Comparison of ENCODE assay signal across 12 cellular contexts in genomic region chr1:44811234-44811633, GRCh38. TPM values are rescaled to one million over a fixed set of nuclear protein-coding genes. Genes with fewer than 3 reads are reported as not detected.
A peak's percentile ranks its signal among the peaks of the same experiment; 100 is the strongest.
DNase-seq lines count a peak whose midpoint lies in the region; ATAC-seq and TF ChIP-seq lines count a peak whose summit lies in the region.
"Had no signal": no experiment of that assay in that cellular context is flagged by ENCODE, and none has a peak within 500 bp of the region (broad histone marks: within the 10 kb centered on the region; RNA-seq: fewer than 3 reads in every experiment).

No MANE protein-coding gene starts in this region.

- intact Hi-C loops in activated CD4-positive, alpha-beta memory T cell treated with anti-CD3 and anti-CD28 coated beads for 36 hours (cut with micrococcal nuclease), result loop anchor here (10.0 kb wide), 1 partner anchor 1446 kb away; the partner anchor contains the start of gene ELOVL1
- intact Hi-C loops in heart right ventricle (cut with DNase I), result no loop called here

- no peak overlapping the region for H3K27ac ChIP-seq in CD8-positive, alpha-beta memory T cell (ENCODE audit: low read depth, low read length)
- H3K27ac ChIP-seq in heart right ventricle, result peak overlapping the region in 8 of 10 donors; percentile 22 to 100 (median 99)
- H3K27ac ChIP-seq: VCaP had no signal

- no peak overlapping the region for H3K4me3 ChIP-seq in CD8-positive, alpha-beta memory T cell (ENCODE audit: low read length)
- H3K4me3 ChIP-seq in heart right ventricle, result no peak overlapping the region
- H3K4me3 ChIP-seq in skeletal muscle satellite cell (ENCODE audit: low read length), result no peak overlapping the region
- no peak overlapping the region for H3K4me3 ChIP-seq in HAP-1

- H3K4me1 ChIP-seq in CD8-positive, alpha-beta memory T cell (ENCODE audit: insufficient read depth, low read length), result peaks cover 69% of the 10 kb centered on the region
- H3K4me1 ChIP-seq in heart right ventricle (peaks cover 37 to 84% (median 75%) of the 10 kb centered on the region in 9 donors), skeletal muscle satellite cell (ENCODE audit: control insufficient read depth, insufficient read depth, low read length) (peaks cover 83% of the 10 kb centered on the region), HAP-1 (peaks cover 26% of the 10 kb centered on the region)

- POLR2A ChIA-PET in CD8-positive, alpha-beta memory T cell (lab: Charles Lee), result interaction anchor here (0.6 to 5.3 kb wide), 4 partner anchors 9 to 581 kb away, joined by 5 to 120 read pairs (median 7); partner anchors contain the start of gene PLK3
- POLR2A ChIA-PET in activated CD4-positive, alpha-beta memory T cell treated with anti-CD3 and anti-CD28 coated beads for 36 hours (lab: Charles Lee), result interaction anchor here (1.0 to 15.8 kb wide), 5 partner anchors 9 to 89 kb away, joined by 3 to 404 read pairs (median 94); partner anchors contain the start of gene PLK3

- H3K4me2 ChIP-seq in skeletal muscle satellite cell (ENCODE audit: low read length), result peak overlapping the region; percentile 10

- H3K4me3 Mint-ChIP-seq in CD8-positive, alpha-beta memory T cell, result peak overlapping the region; percentile 18 to 90 (median 63)
- H3K4me3 Mint-ChIP-seq in activated CD4-positive, alpha-beta memory T cell treated with anti-CD3 and anti-CD28 coated beads for 36 hours, result peak overlapping the region; percentile 73

- H3K9ac ChIP-seq in skeletal muscle satellite cell (ENCODE audit: low read depth, low read length), result peak overlapping the region; percentile 13

- peaks cover 0 to 7% of the 10 kb centered on the region in 2 donors for H3K27me3 Mint-ChIP-seq in CD8-positive, alpha-beta memory T cell
- no peaks in the 10 kb centered on the region for H3K27me3 Mint-ChIP-seq in activated CD4-positive, alpha-beta memory T cell treated with anti-CD3 and anti-CD28 coated beads for 36 hours

- no peaks in the 10 kb centered on the region for H3K27me3 ChIP-seq in CD8-positive, alpha-beta memory T cell (ENCODE audit: insufficient read depth, low read length, poor library complexity, severe bottlenecking)
- H3K27me3 ChIP-seq in heart right ventricle, result no peaks in the 10 kb centered on the region
- no peaks in the 10 kb centered on the region for H3K27me3 ChIP-seq in skeletal muscle satellite cell (ENCODE audit: control insufficient read depth, insufficient read depth, low read length)
- H3K27me3 ChIP-seq in HAP-1 (ENCODE audit: low read depth), result no peaks in the 10 kb centered on the region

- no peaks in the 10 kb centered on the region for H3K9me3 Mint-ChIP-seq in CD8-positive, alpha-beta memory T cell
- H3K9me3 Mint-ChIP-seq in activated CD4-positive, alpha-beta memory T cell treated with anti-CD3 and anti-CD28 coated beads for 36 hours, result no peaks in the 10 kb centered on the region

- H3K27ac Mint-ChIP-seq in CD8-positive, alpha-beta memory T cell, result peak overlapping the region; percentile 92 to 100 (median 100)
- H3K27ac Mint-ChIP-seq in activated CD4-positive, alpha-beta memory T cell treated with anti-CD3 and anti-CD28 coated beads for 36 hours, result peak overlapping the region; percentile 98

- no peaks in the 10 kb centered on the region for H3K9me3 ChIP-seq in CD8-positive, alpha-beta memory T cell (ENCODE audit: low read length)
- H3K9me3 ChIP-seq in heart right ventricle (no peaks in the 10 kb centered on the region), skeletal muscle satellite cell (replicated peaks; ENCODE audit: low read length) (no peaks in the 10 kb centered on the region), HAP-1 (no peaks in the 10 kb centered on the region; the same call in 1 of the 2 replicates)

- peaks cover 4% of the 10 kb centered on the region for H3K36me3 ChIP-seq in CD8-positive, alpha-beta memory T cell (ENCODE audit: insufficient read depth, low read length)
- peaks cover 0 to 33% (median 2%) of the 10 kb centered on the region in 9 donors for H3K36me3 ChIP-seq in heart right ventricle
- peaks cover 24% of the 10 kb centered on the region for H3K36me3 ChIP-seq in skeletal muscle satellite cell (ENCODE audit: insufficient read depth, low read length)
- peaks cover 9% of the 10 kb centered on the region for H3K36me3 ChIP-seq in HAP-1 (replicated peaks)

- no peak for ATAC-seq in heart right ventricle
- no peak for ATAC-seq in GM18502 (IDR thresholded peaks at IDR 0.05; ENCODE audit: poor library complexity, unreplicated experiment)
- ATAC-seq in GM21390 (IDR thresholded peaks at IDR 0.05; ENCODE audit: unreplicated experiment), result no peak

- WGBS in heart right ventricle, 2 donors, result 71 to 84% methylated on average over 8 of the region's 8 CpGs

- CTCF ChIA-PET in CD8-positive, alpha-beta memory T cell (lab: Charles Lee), result interaction anchor here (1.3 to 4.5 kb wide), 2 partner anchors 8 to 11 kb away, joined by 4 to 59 read pairs; partner anchors contain the start of gene PLK3
- CTCF ChIA-PET in activated CD4-positive, alpha-beta memory T cell treated with anti-CD3 and anti-CD28 coated beads for 36 hours (lab: Charles Lee), result interaction anchor here (0.7 to 5.1 kb wide), 3 partner anchors 8 to 11 kb away, joined by 4 to 53 read pairs (median 39); partner anchors contain the start of gene PLK3

- no peak for DNase-seq in CD8-positive, alpha-beta memory T cell
- no peak for DNase-seq in activated CD4-positive, alpha-beta memory T cell treated with anti-CD3 and anti-CD28 coated beads for 36 hours
- peak in 1 of 2 donors; percentile 6 for DNase-seq in heart right ventricle
- DNase-seq in Kasumi-1 (lab: John Stamatoyannopoulos, UW), result no peak
- DNase-seq in HAP-1 (ENCODE audit: low spot score in 2 of 2), result no peak
- DNase-seq: NCI-H2171; stimulated activated CD4-positive, alpha-beta T cell treated with anti-CD3 and anti-CD28 coated beads, Interleukin-2, amount 100 ng/mL, for 48 hours had no signal

- no peak for TF ChIP-seq CTCF in heart right ventricle (IDR thresholded peaks at IDR 0.05)

- peaks cover 68 to 76% (median 73%) of the 10 kb centered on the region in 3 donors for H3K4me1 Mint-ChIP-seq in CD8-positive, alpha-beta memory T cell
- H3K4me1 Mint-ChIP-seq in activated CD4-positive, alpha-beta memory T cell treated with anti-CD3 and anti-CD28 coated beads for 36 hours (ENCODE audit: low read depth), result peaks cover 76% of the 10 kb centered on the region

- peaks cover 0 to 14% (median 3%) of the 10 kb centered on the region in 3 donors for H3K36me3 Mint-ChIP-seq in CD8-positive, alpha-beta memory T cell
- peaks cover 61% of the 10 kb centered on the region for H3K36me3 Mint-ChIP-seq in activated CD4-positive, alpha-beta memory T cell treated with anti-CD3 and anti-CD28 coated beads for 36 hours

- in situ Hi-C loops in HAP-1 (cut with MboI; ENCODE audit: low sequenced_read_pairs), result loop anchor here (10.0 kb wide), 1 partner anchor 76 kb away; the partner anchor contains the start of genes KIF2C and RNU5D-1

RNA-seq across cellular contexts. Expression of gene BTBD19, which starts 2.9 kb away (rescaled TPM):
- 1 to 10 TPM; 7.3 to 7.8 TPM for total RNA-seq in CD8-positive, alpha-beta memory T cell
- polyA plus RNA-seq in CD8-positive, alpha-beta memory T cell, result 0.24 TPM
- total RNA-seq in activated CD4-positive, alpha-beta memory T cell treated with anti-CD3 and anti-CD28 coated beads for 36 hours, result 10 to 100 TPM; 35.2 to 38.6 TPM
- total RNA-seq in heart right ventricle, result 1 to 10 TPM; 1.8 to 4.1 (median 3.2) TPM
- 10 to 100 TPM in 1 of 2 donors, 1 to 10 TPM in 1; 2.2 to 12.5 TPM for polyA plus RNA-seq in heart right ventricle
- total RNA-seq in skeletal muscle satellite cell (2012; rRNA removed), result 3.5 and 3.7 TPM in 2 replicates

RNA-seq across cellular contexts. Expression of gene DYNLT4, which starts 4.1 kb away (rescaled TPM):
- under 1 TPM; 0.28 to 0.31 TPM for total RNA-seq in CD8-positive, alpha-beta memory T cell
- polyA plus RNA-seq in CD8-positive, alpha-beta memory T cell, result not detected
- total RNA-seq in activated CD4-positive, alpha-beta memory T cell treated with anti-CD3 and anti-CD28 coated beads for 36 hours, result under 1 TPM; 0.40 to 0.41 TPM
- total RNA-seq in heart right ventricle, result 1 to 10 TPM in 3 of 10 donors, under 1 TPM in 5, not detected in 2; 0.51 to 2.0 (median 0.71) TPM
- polyA plus RNA-seq in heart right ventricle, result 1 to 10 TPM in 1 of 2 donors, under 1 TPM in 1; 0.59 to 1.8 TPM
- not detected in 2 replicates for total RNA-seq in skeletal muscle satellite cell (2012; rRNA removed)

RNA-seq across cellular contexts. Expression of gene PLK3, which starts 11.1 kb away (rescaled TPM):
- 100 to 1,000 TPM; 104 to 114 TPM for total RNA-seq in CD8-positive, alpha-beta memory T cell
- 22.5 TPM for polyA plus RNA-seq in CD8-positive, alpha-beta memory T cell
- 10 to 100 TPM; 80.2 to 87.9 TPM for total RNA-seq in activated CD4-positive, alpha-beta memory T cell treated with anti-CD3 and anti-CD28 coated beads for 36 hours
- total RNA-seq in heart right ventricle, result 10 to 100 TPM in 1 of 10 donors, 1 to 10 TPM in 9; 2.9 to 10.3 (median 6.8) TPM
- polyA plus RNA-seq in heart right ventricle, result 10 to 100 TPM in 1 of 2 donors, 1 to 10 TPM in 1; 8.7 to 12.7 TPM
- 25.1 and 31.4 TPM in 2 replicates for total RNA-seq in skeletal muscle satellite cell (2012; rRNA removed)

RNA-seq across cellular contexts. Expression of gene BEST4, which starts 23.3 kb away (rescaled TPM):
- 1 to 10 TPM; 1.2 to 1.4 TPM for total RNA-seq in CD8-positive, alpha-beta memory T cell
- 0.54 TPM for polyA plus RNA-seq in CD8-positive, alpha-beta memory T cell
- 1 to 10 TPM; 1.1 to 1.3 TPM for total RNA-seq in activated CD4-positive, alpha-beta memory T cell treated with anti-CD3 and anti-CD28 coated beads for 36 hours
- under 1 TPM in 5 of 10 donors, not detected in 5; 0.11 to 0.31 (median 0.16) TPM for total RNA-seq in heart right ventricle
- under 1 TPM; 0.07 to 0.44 TPM for polyA plus RNA-seq in heart right ventricle
- total RNA-seq in skeletal muscle satellite cell (2012; rRNA removed), result 0.25 TPM in 1 of 2 replicates, not detected in the other
- total RNA-seq: dermis microvascular lymphatic vessel endothelial cell had no signal

RNA-seq across cellular contexts. Expression of gene PTCH2, which starts 31.8 kb away (rescaled TPM):
- total RNA-seq in CD8-positive, alpha-beta memory T cell, result 1 to 10 TPM; 1.1 to 1.7 TPM
- polyA plus RNA-seq in CD8-positive, alpha-beta memory T cell, result not detected
- total RNA-seq in activated CD4-positive, alpha-beta memory T cell treated with anti-CD3 and anti-CD28 coated beads for 36 hours, result under 1 TPM; 0.61 to 0.62 TPM
- 1 to 10 TPM in 1 of 10 donors, under 1 TPM in 9; 0.32 to 1.1 (median 0.44) TPM for total RNA-seq in heart right ventricle
- under 1 TPM; 0.25 to 0.80 TPM for polyA plus RNA-seq in heart right ventricle
- total RNA-seq in skeletal muscle satellite cell (2012; rRNA removed), result under 0.01 and 0.25 TPM in 2 replicates

Comparison
In these comparisons a context has a peak if more than half of its experiments do, and no peak if none do; other contexts are left out.
1. RNA of gene BTBD19, which starts 2.9 kb away (total RNA-seq): 35.2 to 38.6 TPM in activated CD4-positive, alpha-beta memory T cell treated with anti-CD3 and anti-CD28 coated beads for 36 hours; 7.3 to 7.8 TPM in CD8-positive, alpha-beta memory T cell and 1.8 to 4.1 TPM in heart right ventricle; every median in the first group is over 4 times any median in the second.
2. RNA of gene PLK3, which starts 11.1 kb away (total RNA-seq): 104 to 114 TPM in CD8-positive, alpha-beta memory T cell and 80.2 to 87.9 TPM in activated CD4-positive, alpha-beta memory T cell treated with anti-CD3 and anti-CD28 coated beads for 36 hours; 2.9 to 10.3 TPM in heart right ventricle; every median in the first group is over 4 times any median in the second.